Comparison of ENCODE assay signal across 7 cellular contexts in genomic region chr3:13451301-13451673, GRCh38. TPM values are rescaled to one million over a fixed set of nuclear protein-coding genes. Genes with fewer than 3 reads are reported as not detected.
DNase-seq lines count a peak whose midpoint lies in the region; ATAC-seq lines count a peak whose summit lies in the region.

No MANE protein-coding gene starts in this region.

- H2BK12ac ChIP-seq in neuronal stem cell (ENCODE audit: low read length): no peak overlapping the region

- H3K9ac ChIP-seq in neuronal stem cell (ENCODE audit: low read depth, low read length, poor library complexity): no peak overlapping the region

- H4K8ac ChIP-seq in neuronal stem cell (ENCODE audit: low read depth, low read length): no peak overlapping the region

- no peak overlapping the region for H3K18ac ChIP-seq in neuronal stem cell (ENCODE audit: low read length)

- H4K91ac ChIP-seq in neuronal stem cell (ENCODE audit: low read depth, low read length, poor library complexity): no peak overlapping the region

- DNase-seq in neuronal stem cell (ENCODE audit: low spot score) (no peak), HuH-7.5 (ENCODE audit: low spot score) (no peak), inferior parietal cortex (ENCODE audit: extremely low spot score) (no peak)

- 4 to 5% methylated on average over 7 of the region's 7 CpGs for WGBS in esophagus, 2 donors
- no CpG with 5 or more reads among the region's 7 CpGs for WGBS in neuronal stem cell (ENCODE audit: extremely low coverage in 2 of 2, insufficient read length in 2 of 2, insufficient replicate concordance in 1 of 2), 2 donors

- H3K4me1 ChIP-seq in esophagus (ENCODE audit: control insufficient read depth in 2 of 2, insufficient read depth in 2 of 2, low read length in 1 of 2): no peaks in the 10 kb centered on the region
- peaks cover 2 to 7% of the 10 kb centered on the region in 2 donors for H3K4me1 ChIP-seq in neuronal stem cell (ENCODE audit: control insufficient read depth in 2 of 2, insufficient read depth in 1 of 2, low read depth in 1 of 2, low read length in 2 of 2)

- no peaks in the 10 kb centered on the region for H3K27me3 ChIP-seq in esophagus (ENCODE audit: control insufficient read depth in 1 of 2, insufficient read depth in 2 of 2, low read length in 2 of 2)
- H3K27me3 ChIP-seq in neuronal stem cell (ENCODE audit: control insufficient read depth in 3 of 3, insufficient read depth in 3 of 3, low read depth in 1 of 3, low read length in 3 of 3): no peaks in the 10 kb centered on the region

- H3K79me1 ChIP-seq in neuronal stem cell (ENCODE audit: low read depth, low read length): no peaks in the 10 kb centered on the region

- no peak overlapping the region for H2BK15ac ChIP-seq in neuronal stem cell (ENCODE audit: low read length)

- no peak overlapping the region for H2BK120ac ChIP-seq in neuronal stem cell (ENCODE audit: low read depth, low read length)

- H3K9me3 ChIP-seq in esophagus (ENCODE audit: control insufficient read depth in 2 of 2, insufficient read depth in 1 of 2, low read depth in 1 of 2, low read length in 1 of 2) (no peaks in the 10 kb centered on the region), neuronal stem cell (replicated peaks in 1 of 2; ENCODE audit: control insufficient read depth in 2 of 2, insufficient read depth in 1 of 2, low read depth in 1 of 2, low read length in 2 of 2) (no peaks in the 10 kb centered on the region)

- peak overlapping the region; percentile 57 to 64 for H3K4me3 ChIP-seq in esophagus (ENCODE audit: low read depth in 1 of 2, low read length in 2 of 2)
- peak overlapping the region; percentile 39 to 77 for H3K4me3 ChIP-seq in neuronal stem cell (ENCODE audit: low read length in 2 of 2)

- no peak overlapping the region for H3K4ac ChIP-seq in neuronal stem cell (ENCODE audit: low read length)

- H2AFZ ChIP-seq in neuronal stem cell (ENCODE audit: low read length): peak overlapping the region; percentile 93

- ATAC-seq in GM19395 (IDR thresholded peaks at IDR 0.05; ENCODE audit: unreplicated experiment) (peak; percentile 4), HG03378 (IDR thresholded peaks at IDR 0.05; ENCODE audit: unreplicated experiment) (peak; percentile 10)
- peak; percentile 66 to 74 for ATAC-seq in activated CD4-positive, CD25-positive, alpha-beta regulatory T cell treated with anti-CD3 and anti-CD28 coated beads, Interleukin-2, amount 50 U/mL, for 24 hours

- H3K27ac ChIP-seq in esophagus (ENCODE audit: low read depth in 2 of 2, low read length in 1 of 2) (peak overlapping the region; percentile 91 to 95), neuronal stem cell (replicated peaks; ENCODE audit: low read length) (peak overlapping the region; percentile 7)

- no peak overlapping the region for H3K23ac ChIP-seq in neuronal stem cell (ENCODE audit: low read depth, low read length, poor library complexity)

- H2AK5ac ChIP-seq in neuronal stem cell (ENCODE audit: low read depth, low read length): no peak overlapping the region

- H3K14ac ChIP-seq in neuronal stem cell (ENCODE audit: low read length): no peak overlapping the region

- H3K36me3 ChIP-seq in esophagus (ENCODE audit: control insufficient read depth in 2 of 2, insufficient read depth in 2 of 2, low read length in 1 of 2) (no peaks in the 10 kb centered on the region), neuronal stem cell (replicated peaks in 1 of 2; ENCODE audit: control insufficient read depth in 2 of 2, insufficient read depth in 2 of 2, low read length in 2 of 2) (no peaks in the 10 kb centered on the region)

- H3K4me2 ChIP-seq in neuronal stem cell (ENCODE audit: insufficient read depth, low read length, poor library complexity, severe bottlenecking): peak overlapping the region; percentile 61

- no peak overlapping the region for H2BK5ac ChIP-seq in neuronal stem cell (ENCODE audit: low read length)

RNA-seq across cellular contexts. Expression of gene HDAC11, which starts 28.8 kb away (rescaled TPM):
- polyA plus RNA-seq in esophagus: 10 to 100 TPM; 12.9 TPM
- 7.3 TPM for polyA plus RNA-seq in neuronal stem cell (2013, experiment 1 of 2)
- 7.6 TPM for polyA plus RNA-seq in neuronal stem cell (2013, experiment 2 of 2)

RNA-seq across cellular contexts. Expression of gene NUP210, which starts 31.2 kb away (rescaled TPM):
- polyA plus RNA-seq in esophagus: 1 to 10 TPM; 5.7 to 5.9 TPM
- polyA plus RNA-seq in neuronal stem cell (2013, experiment 1 of 2): 35.4 TPM
- 35.8 TPM for polyA plus RNA-seq in neuronal stem cell (2013, experiment 2 of 2)

Comparison
In these comparisons a context has a peak if more than half of its experiments do, and no peak if none do; other contexts are left out.
1. ATAC-seq: peak in every context shown above with its lines; median percentile 70 in activated CD4-positive, CD25-positive, alpha-beta regulatory T cell treated with anti-CD3 and anti-CD28 coated beads, Interleukin-2, amount 50 U/mL, for 24 hours; 10 in HG03378; 4 in GM19395.